Comparison of ENCODE assay signal across 1 cellular context in the genomic region with DNA sequence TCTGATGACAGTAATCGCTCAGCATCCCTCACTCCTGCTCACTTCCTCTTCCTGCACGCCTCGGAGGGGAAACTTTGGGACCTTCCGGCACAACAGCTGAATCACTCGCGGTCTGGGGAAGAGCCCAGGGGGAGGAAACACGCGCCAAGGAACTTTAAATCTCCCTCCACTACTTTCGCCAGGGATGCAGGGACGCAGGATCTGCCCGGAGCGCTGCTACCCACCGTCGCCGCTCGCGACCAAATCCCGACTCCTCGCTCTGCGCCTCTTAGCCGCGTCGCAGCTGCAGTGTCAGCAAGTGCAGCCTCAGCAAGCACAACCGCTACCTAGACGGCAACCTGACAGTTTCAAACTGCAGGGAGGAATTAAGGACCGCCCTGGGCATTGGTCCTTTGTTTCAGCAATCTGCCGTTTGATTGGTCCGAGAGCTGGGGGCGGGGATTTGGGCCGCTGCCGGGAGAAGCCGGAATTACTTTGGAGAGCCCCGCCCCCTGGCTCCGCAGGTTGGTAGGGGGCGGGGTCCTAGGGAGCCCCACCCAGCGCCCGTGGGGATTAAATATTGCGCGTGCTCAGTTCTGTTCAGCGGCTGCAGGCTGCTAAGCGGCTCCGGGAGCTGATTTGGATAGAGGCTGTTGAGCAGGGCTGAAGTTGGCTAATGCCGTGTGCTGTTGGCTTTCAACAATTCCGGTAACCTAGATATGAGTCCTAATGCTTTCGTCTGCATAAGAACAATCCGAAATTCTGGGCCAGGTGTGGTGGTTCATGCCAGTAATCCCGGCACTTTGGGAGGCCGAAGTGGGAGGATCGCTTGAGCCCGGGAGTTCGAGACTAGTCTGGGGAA.
TF ChIP-seq lines count a peak whose summit lies in the region.

A gene with protein sequence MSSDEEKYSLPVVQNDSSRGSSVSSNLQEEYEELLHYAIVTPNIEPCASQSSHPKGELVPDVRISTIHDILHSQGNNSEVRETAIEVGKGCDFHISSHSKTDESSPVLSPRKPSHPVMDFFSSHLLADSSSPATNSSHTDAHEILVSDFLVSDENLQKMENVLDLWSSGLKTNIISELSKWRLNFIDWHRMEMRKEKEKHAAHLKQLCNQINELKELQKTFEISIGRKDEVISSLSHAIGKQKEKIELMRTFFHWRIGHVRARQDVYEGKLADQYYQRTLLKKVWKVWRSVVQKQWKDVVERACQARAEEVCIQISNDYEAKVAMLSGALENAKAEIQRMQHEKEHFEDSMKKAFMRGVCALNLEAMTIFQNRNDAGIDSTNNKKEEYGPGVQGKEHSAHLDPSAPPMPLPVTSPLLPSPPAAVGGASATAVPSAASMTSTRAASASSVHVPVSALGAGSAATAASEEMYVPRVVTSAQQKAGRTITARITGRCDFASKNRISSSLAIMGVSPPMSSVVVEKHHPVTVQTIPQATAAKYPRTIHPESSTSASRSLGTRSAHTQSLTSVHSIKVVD (minus strand): TSS at position 356 of the 841 bp plus-strand sequence. CDS start 4,500 bp downstream, outside the sequence.

TF ChIP-seq in K562, 482 proteins besides CTCF, POLR2A, EP300 and RAD21 (continued from another document and continues in another):
- TF ChIP-seq TBL1XR1 (IDR thresholded peaks at IDR 0.05; ENCODE audit: low read length in 2 of 2) (peak; percentile 16 to 66; a peak in 1 of 4 replicates), FIP1L1 (IDR thresholded peaks at IDR 0.05; ENCODE audit: low read depth, low read length, poor library complexity, severe bottlenecking) (no peak), KDM4B (IDR thresholded peaks at IDR 0.05; ENCODE audit: borderline replicate concordance in 2 of 2, low read depth in 1 of 2) (peak in 1 of 2 experiments; percentile 79; a peak in 1 of 4 replicates), DNMT1 (IDR thresholded peaks at IDR 0.05) (no peak), MAFF (IDR thresholded peaks at IDR 0.05; ENCODE audit: low read length) (peak; percentile 41), TBP (optimal IDR thresholded peaks at IDR 0.05; ENCODE audit: low read depth, low read length) (peak; percentile 86), SIX5 (IDR thresholded peaks at IDR 0.05; ENCODE audit: borderline replicate concordance in 1 of 2, insufficient read depth in 1 of 2, low read depth in 1 of 2, low read length in 2 of 2) (0 out of 4 replicates have a peak, but pooled peaks of 1 of the 2 experiments have one; percentile 9), SUPT5H (IDR thresholded peaks at IDR 0.05) (peak; percentile 99), MCM5 (IDR thresholded peaks at IDR 0.05; ENCODE audit: low read depth) (no peak), TCF7L2 (IDR thresholded peaks at IDR 0.05; ENCODE audit: low read depth, low read length) (no peak), PHF20 (IDR thresholded peaks at IDR 0.05; ENCODE audit: partially characterized antibody) (peak; percentile 93), NFYB (IDR thresholded peaks at IDR 0.05; ENCODE audit: extremely low read depth, insufficient read length) (peak; percentile 78), ZEB2 (IDR thresholded peaks at IDR 0.05) (peak; percentile 78), RBFOX2 (IDR thresholded peaks at IDR 0.05; ENCODE audit: low read depth, low read length) (peak; percentile 98), MAFK (IDR thresholded peaks at IDR 0.05; ENCODE audit: low read length) (peak; percentile 77), RBM25 (IDR thresholded peaks at IDR 0.05; ENCODE audit: low read depth, low read length, severe bottlenecking) (peak; percentile 81), NCOA1 (IDR thresholded peaks at IDR 0.05; ENCODE audit: low read depth) (peak; percentile 88), FOSL1 (tag; conservative IDR thresholded peaks at IDR 0.05) (peak; percentile 62), POLR2B (IDR thresholded peaks at IDR 0.05; ENCODE audit: low read depth, partially characterized antibody) (peak; percentile 92), ZNF408 (CRISPR knock-in tag; IDR thresholded peaks at IDR 0.05; ENCODE audit: low read depth) (no peak), NFE2 (IDR thresholded peaks at IDR 0.05; ENCODE audit: low read depth) (peak; percentile 84), ZNF707 (CRISPR knock-in tag; conservative IDR thresholded peaks at IDR 0.05) (no peak), KAT7 (CRISPR knock-in tag; IDR thresholded peaks at IDR 0.05; ENCODE audit: borderline replicate concordance) (peak; percentile 69; the same call in 1 of the 2 replicates), HLTF (IDR thresholded peaks at IDR 0.05) (0 out of 2 replicates have a peak, but pooled peaks have one; percentile 31), HNRNPLL (IDR thresholded peaks at IDR 0.05; ENCODE audit: low read depth, low read length, poor library complexity, severe bottlenecking) (peak; percentile 55), FOXM1 (IDR thresholded peaks at IDR 0.05; ENCODE audit: low read depth) (peak; percentile 94), FOXM1 (CRISPR knock-in tag; IDR thresholded peaks at IDR 0.05; ENCODE audit: low read depth) (0 out of 2 replicates have a peak, but pooled peaks have one; percentile 46), ASH1L (IDR thresholded peaks at IDR 0.05; ENCODE audit: borderline replicate concordance, low read depth, partially characterized antibody) (peak; percentile 94), TEAD1 (CRISPR knock-in tag; IDR thresholded peaks at IDR 0.05) (no peak; a peak in 1 of 4 replicates), HDAC1 (IDR thresholded peaks at IDR 0.05) (peak; percentile 94 to 99; a peak in 3 of 4 replicates), PRMT5 (CRISPR knock-in tag; IDR thresholded peaks at IDR 0.05) (no peak), EZH2 (IDR thresholded peaks at IDR 0.05; ENCODE audit: borderline replicate concordance, low read depth, low read length) (no peak), ZZZ3 (IDR thresholded peaks at IDR 0.05) (0 out of 2 replicates have a peak, but pooled peaks have one; percentile 72), ZNF12 (CRISPR knock-in tag; IDR thresholded peaks at IDR 0.05) (peak; percentile 64; the same call in 1 of the 2 replicates), PML (IDR thresholded peaks at IDR 0.05; ENCODE audit: low read length) (peak; percentile 75), BRD4 (IDR thresholded peaks at IDR 0.05) (peak; percentile 52; the same call in 1 of the 2 replicates)
- TF ChIP-seq, protein P1, sequence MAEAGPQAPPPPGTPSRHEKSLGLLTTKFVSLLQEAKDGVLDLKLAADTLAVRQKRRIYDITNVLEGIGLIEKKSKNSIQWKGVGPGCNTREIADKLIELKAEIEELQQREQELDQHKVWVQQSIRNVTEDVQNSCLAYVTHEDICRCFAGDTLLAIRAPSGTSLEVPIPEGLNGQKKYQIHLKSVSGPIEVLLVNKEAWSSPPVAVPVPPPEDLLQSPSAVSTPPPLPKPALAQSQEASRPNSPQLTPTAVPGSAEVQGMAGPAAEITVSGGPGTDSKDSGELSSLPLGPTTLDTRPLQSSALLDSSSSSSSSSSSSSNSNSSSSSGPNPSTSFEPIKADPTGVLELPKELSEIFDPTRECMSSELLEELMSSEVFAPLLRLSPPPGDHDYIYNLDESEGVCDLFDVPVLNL (CRISPR knock-in tag; IDR thresholded peaks at IDR 0.05; ENCODE audit: low read depth) = peak; percentile 85; the same call in 1 of the 2 replicates
- TF ChIP-seq, protein P2, sequence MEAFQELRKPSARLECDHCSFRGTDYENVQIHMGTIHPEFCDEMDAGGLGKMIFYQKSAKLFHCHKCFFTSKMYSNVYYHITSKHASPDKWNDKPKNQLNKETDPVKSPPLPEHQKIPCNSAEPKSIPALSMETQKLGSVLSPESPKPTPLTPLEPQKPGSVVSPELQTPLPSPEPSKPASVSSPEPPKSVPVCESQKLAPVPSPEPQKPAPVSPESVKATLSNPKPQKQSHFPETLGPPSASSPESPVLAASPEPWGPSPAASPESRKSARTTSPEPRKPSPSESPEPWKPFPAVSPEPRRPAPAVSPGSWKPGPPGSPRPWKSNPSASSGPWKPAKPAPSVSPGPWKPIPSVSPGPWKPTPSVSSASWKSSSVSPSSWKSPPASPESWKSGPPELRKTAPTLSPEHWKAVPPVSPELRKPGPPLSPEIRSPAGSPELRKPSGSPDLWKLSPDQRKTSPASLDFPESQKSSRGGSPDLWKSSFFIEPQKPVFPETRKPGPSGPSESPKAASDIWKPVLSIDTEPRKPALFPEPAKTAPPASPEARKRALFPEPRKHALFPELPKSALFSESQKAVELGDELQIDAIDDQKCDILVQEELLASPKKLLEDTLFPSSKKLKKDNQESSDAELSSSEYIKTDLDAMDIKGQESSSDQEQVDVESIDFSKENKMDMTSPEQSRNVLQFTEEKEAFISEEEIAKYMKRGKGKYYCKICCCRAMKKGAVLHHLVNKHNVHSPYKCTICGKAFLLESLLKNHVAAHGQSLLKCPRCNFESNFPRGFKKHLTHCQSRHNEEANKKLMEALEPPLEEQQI (IDR thresholded peaks at IDR 0.05) = peak; percentile 88
- TF ChIP-seq, protein P3, sequence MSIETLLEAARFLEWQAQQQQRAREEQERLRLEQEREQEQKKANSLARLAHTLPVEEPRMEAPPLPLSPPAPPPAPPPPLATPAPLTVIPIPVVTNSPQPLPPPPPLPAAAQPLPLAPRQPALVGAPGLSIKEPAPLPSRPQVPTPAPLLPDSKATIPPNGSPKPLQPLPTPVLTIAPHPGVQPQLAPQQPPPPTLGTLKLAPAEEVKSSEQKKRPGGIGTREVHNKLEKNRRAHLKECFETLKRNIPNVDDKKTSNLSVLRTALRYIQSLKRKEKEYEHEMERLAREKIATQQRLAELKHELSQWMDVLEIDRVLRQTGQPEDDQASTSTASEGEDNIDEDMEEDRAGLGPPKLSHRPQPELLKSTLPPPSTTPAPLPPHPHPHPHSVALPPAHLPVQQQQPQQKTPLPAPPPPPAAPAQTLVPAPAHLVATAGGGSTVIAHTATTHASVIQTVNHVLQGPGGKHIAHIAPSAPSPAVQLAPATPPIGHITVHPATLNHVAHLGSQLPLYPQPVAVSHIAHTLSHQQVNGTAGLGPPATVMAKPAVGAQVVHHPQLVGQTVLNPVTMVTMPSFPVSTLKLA (conservative IDR thresholded peaks at IDR 0.05) = peak; percentile 97 to 99
- TF ChIP-seq, protein P4, sequence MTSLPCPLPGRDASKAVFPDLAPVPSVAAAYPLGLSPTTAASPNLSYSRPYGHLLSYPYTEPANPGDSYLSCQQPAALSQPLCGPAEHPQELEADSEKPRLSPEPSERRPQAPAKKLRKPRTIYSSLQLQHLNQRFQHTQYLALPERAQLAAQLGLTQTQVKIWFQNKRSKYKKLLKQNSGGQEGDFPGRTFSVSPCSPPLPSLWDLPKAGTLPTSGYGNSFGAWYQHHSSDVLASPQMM (CRISPR knock-in tag; IDR thresholded peaks at IDR 0.05) = no peak
- TF ChIP-seq, protein P5, sequence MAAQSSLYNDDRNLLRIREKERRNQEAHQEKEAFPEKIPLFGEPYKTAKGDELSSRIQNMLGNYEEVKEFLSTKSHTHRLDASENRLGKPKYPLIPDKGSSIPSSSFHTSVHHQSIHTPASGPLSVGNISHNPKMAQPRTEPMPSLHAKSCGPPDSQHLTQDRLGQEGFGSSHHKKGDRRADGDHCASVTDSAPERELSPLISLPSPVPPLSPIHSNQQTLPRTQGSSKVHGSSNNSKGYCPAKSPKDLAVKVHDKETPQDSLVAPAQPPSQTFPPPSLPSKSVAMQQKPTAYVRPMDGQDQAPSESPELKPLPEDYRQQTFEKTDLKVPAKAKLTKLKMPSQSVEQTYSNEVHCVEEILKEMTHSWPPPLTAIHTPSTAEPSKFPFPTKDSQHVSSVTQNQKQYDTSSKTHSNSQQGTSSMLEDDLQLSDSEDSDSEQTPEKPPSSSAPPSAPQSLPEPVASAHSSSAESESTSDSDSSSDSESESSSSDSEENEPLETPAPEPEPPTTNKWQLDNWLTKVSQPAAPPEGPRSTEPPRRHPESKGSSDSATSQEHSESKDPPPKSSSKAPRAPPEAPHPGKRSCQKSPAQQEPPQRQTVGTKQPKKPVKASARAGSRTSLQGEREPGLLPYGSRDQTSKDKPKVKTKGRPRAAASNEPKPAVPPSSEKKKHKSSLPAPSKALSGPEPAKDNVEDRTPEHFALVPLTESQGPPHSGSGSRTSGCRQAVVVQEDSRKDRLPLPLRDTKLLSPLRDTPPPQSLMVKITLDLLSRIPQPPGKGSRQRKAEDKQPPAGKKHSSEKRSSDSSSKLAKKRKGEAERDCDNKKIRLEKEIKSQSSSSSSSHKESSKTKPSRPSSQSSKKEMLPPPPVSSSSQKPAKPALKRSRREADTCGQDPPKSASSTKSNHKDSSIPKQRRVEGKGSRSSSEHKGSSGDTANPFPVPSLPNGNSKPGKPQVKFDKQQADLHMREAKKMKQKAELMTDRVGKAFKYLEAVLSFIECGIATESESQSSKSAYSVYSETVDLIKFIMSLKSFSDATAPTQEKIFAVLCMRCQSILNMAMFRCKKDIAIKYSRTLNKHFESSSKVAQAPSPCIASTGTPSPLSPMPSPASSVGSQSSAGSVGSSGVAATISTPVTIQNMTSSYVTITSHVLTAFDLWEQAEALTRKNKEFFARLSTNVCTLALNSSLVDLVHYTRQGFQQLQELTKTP (IDR thresholded peaks at IDR 0.05; ENCODE audit: low read depth in 1 of 2, partially characterized antibody in 2 of 2) = peak in 1 of 2 experiments; percentile 68
- TF ChIP-seq, protein P6, sequence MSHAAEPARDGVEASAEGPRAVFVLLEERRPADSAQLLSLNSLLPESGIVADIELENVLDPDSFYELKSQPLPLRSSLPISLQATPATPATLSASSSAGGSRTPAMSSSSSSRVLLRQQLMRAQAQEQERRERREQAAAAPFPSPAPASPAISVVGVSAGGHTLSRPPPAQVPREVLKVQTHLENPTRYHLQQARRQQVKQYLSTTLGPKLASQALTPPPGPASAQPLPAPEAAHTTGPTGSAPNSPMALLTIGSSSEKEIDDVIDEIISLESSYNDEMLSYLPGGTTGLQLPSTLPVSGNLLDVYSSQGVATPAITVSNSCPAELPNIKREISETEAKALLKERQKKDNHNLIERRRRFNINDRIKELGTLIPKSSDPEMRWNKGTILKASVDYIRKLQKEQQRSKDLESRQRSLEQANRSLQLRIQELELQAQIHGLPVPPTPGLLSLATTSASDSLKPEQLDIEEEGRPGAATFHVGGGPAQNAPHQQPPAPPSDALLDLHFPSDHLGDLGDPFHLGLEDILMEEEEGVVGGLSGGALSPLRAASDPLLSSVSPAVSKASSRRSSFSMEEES (CRISPR knock-in tag; IDR thresholded peaks at IDR 0.05) = no peak
- TF ChIP-seq, protein P7, sequence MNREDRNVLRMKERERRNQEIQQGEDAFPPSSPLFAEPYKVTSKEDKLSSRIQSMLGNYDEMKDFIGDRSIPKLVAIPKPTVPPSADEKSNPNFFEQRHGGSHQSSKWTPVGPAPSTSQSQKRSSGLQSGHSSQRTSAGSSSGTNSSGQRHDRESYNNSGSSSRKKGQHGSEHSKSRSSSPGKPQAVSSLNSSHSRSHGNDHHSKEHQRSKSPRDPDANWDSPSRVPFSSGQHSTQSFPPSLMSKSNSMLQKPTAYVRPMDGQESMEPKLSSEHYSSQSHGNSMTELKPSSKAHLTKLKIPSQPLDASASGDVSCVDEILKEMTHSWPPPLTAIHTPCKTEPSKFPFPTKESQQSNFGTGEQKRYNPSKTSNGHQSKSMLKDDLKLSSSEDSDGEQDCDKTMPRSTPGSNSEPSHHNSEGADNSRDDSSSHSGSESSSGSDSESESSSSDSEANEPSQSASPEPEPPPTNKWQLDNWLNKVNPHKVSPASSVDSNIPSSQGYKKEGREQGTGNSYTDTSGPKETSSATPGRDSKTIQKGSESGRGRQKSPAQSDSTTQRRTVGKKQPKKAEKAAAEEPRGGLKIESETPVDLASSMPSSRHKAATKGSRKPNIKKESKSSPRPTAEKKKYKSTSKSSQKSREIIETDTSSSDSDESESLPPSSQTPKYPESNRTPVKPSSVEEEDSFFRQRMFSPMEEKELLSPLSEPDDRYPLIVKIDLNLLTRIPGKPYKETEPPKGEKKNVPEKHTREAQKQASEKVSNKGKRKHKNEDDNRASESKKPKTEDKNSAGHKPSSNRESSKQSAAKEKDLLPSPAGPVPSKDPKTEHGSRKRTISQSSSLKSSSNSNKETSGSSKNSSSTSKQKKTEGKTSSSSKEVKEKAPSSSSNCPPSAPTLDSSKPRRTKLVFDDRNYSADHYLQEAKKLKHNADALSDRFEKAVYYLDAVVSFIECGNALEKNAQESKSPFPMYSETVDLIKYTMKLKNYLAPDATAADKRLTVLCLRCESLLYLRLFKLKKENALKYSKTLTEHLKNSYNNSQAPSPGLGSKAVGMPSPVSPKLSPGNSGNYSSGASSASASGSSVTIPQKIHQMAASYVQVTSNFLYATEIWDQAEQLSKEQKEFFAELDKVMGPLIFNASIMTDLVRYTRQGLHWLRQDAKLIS (CRISPR knock-in tag; IDR thresholded peaks at IDR 0.05) = peak; percentile 24; the same call in 1 of the 2 replicates
